Comparison of ENCODE assay signal across 8 cellular contexts in the genomic region with DNA sequence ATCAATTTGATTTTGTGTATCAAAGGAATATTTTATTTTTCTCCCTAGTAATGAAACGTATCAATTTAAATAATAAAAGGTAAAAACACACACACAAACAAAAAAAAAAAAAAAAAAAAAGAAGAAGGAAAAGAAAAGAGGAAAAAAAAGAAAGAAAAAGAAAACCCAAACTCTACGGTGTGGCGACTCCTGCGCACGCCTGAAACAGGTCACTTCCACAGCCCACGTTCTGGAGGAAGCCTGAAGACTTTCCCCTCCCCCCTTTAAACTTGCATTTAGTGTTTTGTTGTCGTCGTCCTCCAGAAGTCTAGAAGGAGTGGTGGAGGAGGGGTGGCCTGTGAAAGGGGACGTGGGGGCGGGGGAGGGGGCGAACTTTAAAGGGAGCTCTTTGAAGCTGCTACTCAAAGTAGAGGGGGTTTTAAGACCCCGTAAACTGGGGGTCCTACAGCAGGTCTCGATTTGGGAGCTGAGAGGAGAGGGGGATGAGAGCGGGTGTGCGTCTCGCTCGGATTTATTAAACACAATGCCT. TPM values are rescaled to one million over a fixed set of nuclear protein-coding genes. Genes with fewer than 3 reads are reported as not detected.
DNase-seq lines count a peak whose midpoint lies in the region; ATAC-seq, FAIRE-seq and TF ChIP-seq lines count a peak whose summit lies in the region.

No MANE protein-coding gene starts in this region.

- H3K9me3 Mint-ChIP-seq in activated naive CD8-positive, alpha-beta T cell treated with anti-CD3 and anti-CD28 coated beads, Interleukin-2, amount 50 U/mL, for 24 hours, result no peaks in the 10 kb centered on the region
- H3K9me3 Mint-ChIP-seq in memory B cell, result no peaks in the 10 kb centered on the region

- H3K27me3 Mint-ChIP-seq in activated naive CD8-positive, alpha-beta T cell treated with anti-CD3 and anti-CD28 coated beads, Interleukin-2, amount 50 U/mL, for 24 hours, result peaks cover 32% of the 10 kb centered on the region
- no peaks in the 10 kb centered on the region for H3K27me3 Mint-ChIP-seq in memory B cell

- FAIRE-seq in GM12891 (lab: Jason Lieb, UNC), result no peak

- DNase-seq in G401 (ENCODE audit: low spot score) (peak; percentile 16), NCI-H1105 treated with DMSO at 0.1 percent for 48 hours (lab: John Stamatoyannopoulos, UW) (peak; percentile 71), memory B cell (ENCODE audit: low spot score in 2 of 2) (no peak), AG20443 (ENCODE audit: low spot score) (no peak), GM12891 (ENCODE audit: insufficient read length, low spot score) (no peak), mucosa of descending colon (no peak), AG08395 (ENCODE audit: low spot score) (no peak)
- DNase-seq in activated naive CD8-positive, alpha-beta T cell treated with anti-CD3 and anti-CD28 coated beads, Interleukin-2, amount 50 U/mL, for 24 hours, result peak; percentile 24

- peaks cover 40% of the 10 kb centered on the region for H3K4me1 Mint-ChIP-seq in activated naive CD8-positive, alpha-beta T cell treated with anti-CD3 and anti-CD28 coated beads, Interleukin-2, amount 50 U/mL, for 24 hours
- H3K4me1 Mint-ChIP-seq in memory B cell, result peaks cover 17% of the 10 kb centered on the region

- H3K4me1 ChIP-seq in mucosa of descending colon (ENCODE audit: low read depth), result peaks cover 26% of the 10 kb centered on the region

- in situ Hi-C loops in G401 (cut with HindIII; ENCODE audit: low sequenced_read_pairs), result no loop called here

- no peak for TF ChIP-seq POLR2A in GM12891 (IDR thresholded peaks at IDR 0.05; ENCODE audit: low read depth, low read length)

- H3K4me3 Mint-ChIP-seq in activated naive CD8-positive, alpha-beta T cell treated with anti-CD3 and anti-CD28 coated beads, Interleukin-2, amount 50 U/mL, for 24 hours, result peak overlapping the region; percentile 95
- peak overlapping the region; percentile 94 for H3K4me3 Mint-ChIP-seq in memory B cell

- no peaks in the 10 kb centered on the region for H3K9me3 ChIP-seq in mucosa of descending colon

- no peak for ATAC-seq in activated naive CD8-positive, alpha-beta T cell treated with anti-CD3 and anti-CD28 coated beads, Interleukin-2, amount 50 U/mL, for 24 hours
- ATAC-seq in memory B cell (ENCODE audit: low read depth) (no peak), mucosa of descending colon (no peak)

- H3K4me3 ChIP-seq in mucosa of descending colon, result no peak overlapping the region

- no peak for TF ChIP-seq CTCF in mucosa of descending colon (IDR thresholded peaks at IDR 0.05)

- peaks cover 5% of the 10 kb centered on the region for H3K36me3 ChIP-seq in mucosa of descending colon (ENCODE audit: low read depth)

- intact Hi-C loops in mucosa of descending colon (cut with DNase I, micrococcal nuclease), result loop anchor here (10.0 kb wide), 2 partner anchors 225 to 505 kb away; no protein-coding TSS in a partner anchor

- H3K27ac Mint-ChIP-seq in activated naive CD8-positive, alpha-beta T cell treated with anti-CD3 and anti-CD28 coated beads, Interleukin-2, amount 50 U/mL, for 24 hours, result peak overlapping the region; percentile 95
- H3K27ac Mint-ChIP-seq in memory B cell, result peak overlapping the region; percentile 96

- peaks cover 3% of the 10 kb centered on the region for H3K36me3 Mint-ChIP-seq in activated naive CD8-positive, alpha-beta T cell treated with anti-CD3 and anti-CD28 coated beads, Interleukin-2, amount 50 U/mL, for 24 hours (ENCODE audit: low read depth)
- H3K36me3 Mint-ChIP-seq in memory B cell, result peaks cover 4% of the 10 kb centered on the region

TF ChIP-seq in GM12891, 5 proteins besides CTCF, POLR2A, EP300 and RAD21:
- TF ChIP-seq TAF1 (IDR thresholded peaks at IDR 0.05; ENCODE audit: low read depth, low read length) (no peak), PAX5 (IDR thresholded peaks at IDR 0.05; ENCODE audit: insufficient read depth, low read length, severe bottlenecking) (no peak), SPI1 (IDR thresholded peaks at IDR 0.05; ENCODE audit: low read depth, low read length) (no peak), POLR2AphosphoS5 (IDR thresholded peaks at IDR 0.05; ENCODE audit: low read depth, low read length) (no peak), POU2F2 (IDR thresholded peaks at IDR 0.05; ENCODE audit: low read depth, low read length) (no peak)

RNA-seq across cellular contexts. Expression of gene TLE3, which starts 2.3 kb away (rescaled TPM):
- 34.6 and 36.0 TPM in 2 replicates for total RNA-seq in G401 (2014; rRNA removed; shearing (Covaris generic))
- 18.6 TPM for polyA plus RNA-seq in GM12891 (2012; ENCODE audit: low read depth, missing spikeins)
- 100 to 1,000 TPM in 2 of 3 donors, 10 to 100 TPM in 1; 77.6 to 123 (median 103) TPM for total RNA-seq in mucosa of descending colon

Comparison
In these comparisons a context has a peak if more than half of its experiments do, and no peak if none do; other contexts are left out.
1. DNase-seq: peak in G401 (single experiment), NCI-H1105 treated with DMSO at 0.1 percent for 48 hours (single experiment) and activated naive CD8-positive, alpha-beta T cell treated with anti-CD3 and anti-CD28 coated beads, Interleukin-2, amount 50 U/mL, for 24 hours (single experiment); none in memory B cell (0 of 2), AG20443 (single experiment), GM12891 (single experiment), mucosa of descending colon (0 of 3) and AG08395 (single experiment).